Comparison of ENCODE assay signal across 25 cellular contexts in genomic region chr6:14209005-14209404, GRCh38.
"Had no signal": no experiment of that assay in that cellular context is flagged by ENCODE, and none has a peak within 500 bp of the region (broad histone marks: within the 10 kb centered on the region; RNA-seq: fewer than 3 reads in every experiment).

No MANE protein-coding gene starts in this region.

- ATAC-seq: left lobe of liver; lower lobe of right lung; right lobe of liver; stimulated activated effector memory CD8-positive, alpha-beta T cell treated with anti-CD3 and anti-CD28 coated beads, Interleukin-12 subunit alpha, Interleukin-12 subunit beta, amount 100 ng/mL, for 72 hours had no signal

- H3K36me3 ChIP-seq: breast epithelium, lower lobe of right lung, right lobe of liver, vagina, WERI-Rb-1 had no signal

- H3K9me3 Mint-ChIP-seq: activated naive CD8-positive, alpha-beta T cell treated with anti-CD3 and anti-CD28 coated beads for 36 hours; activated T-cell treated with anti-CD3 and anti-CD28 coated beads, Interleukin-2, amount 50 U/mL, for 24 hours; activated T-helper 2 cell treated with anti-CD3 and anti-CD28 coated beads, Interferon-gamma antibody, Interleukin-2, Interleukin-4, amounts not matched to agents 10 μg/mL and 5 μg/mL and 100 μg/mL, durations not matched to agents 14 hours and 24 hours and 36 hours; central memory CD8-positive, alpha-beta T cell; stimulated activated effector memory CD8-positive, alpha-beta T cell treated with anti-CD3 and anti-CD28 coated beads, Interleukin-12 subunit alpha, Interleukin-12 subunit beta, amount 100 ng/mL, for 72 hours had no signal

- H3K27ac ChIP-seq: breast epithelium, lower lobe of right lung, right lobe of liver, skin epidermis, vagina, WERI-Rb-1 had no signal

- DNase-seq: activated CD4-positive, alpha-beta T cell treated with anti-CD3 and anti-CD28 coated beads for 1 hour; activated CD4-positive, alpha-beta T cell treated with anti-CD3 and anti-CD28 coated beads, Interleukin-2, amount 50 U/mL, for 4 hours; activated CD8-positive, alpha-beta memory T cell treated with anti-CD3 and anti-CD28 coated beads for 24 hours; activated CD8-positive, alpha-beta memory T cell treated with anti-CD3 and anti-CD28 coated beads, Interleukin-2, amount 50 U/mL, for 4 hours; activated naive CD4-positive, alpha-beta T cell treated with Interleukin-2 at 50 U/mL for 16 hours; activated naive CD8-positive, alpha-beta T cell treated with anti-CD3 and anti-CD28 coated beads for 36 hours; endodermal cell; kidney; lower lobe of right lung; occipital lobe; right lobe of liver; stimulated activated CD4-positive, alpha-beta T cell treated with anti-CD3 and anti-CD28 coated beads, Interleukin-1b, Interleukin-23, amount 100 ng/mL, for 48 hours; trophoblast cell had no signal

- H3K4me3 ChIP-seq: breast epithelium, lower lobe of right lung, right lobe of liver, skin epidermis, vagina had no signal

- H3K36me3 Mint-ChIP-seq: activated naive CD8-positive, alpha-beta T cell treated with anti-CD3 and anti-CD28 coated beads for 36 hours had no signal

- H3K9me3 ChIP-seq: breast epithelium, lower lobe of right lung, right lobe of liver, vagina had no signal

- H3K27me3 Mint-ChIP-seq: activated T-cell treated with anti-CD3 and anti-CD28 coated beads, Interleukin-2, amount 50 U/mL, for 24 hours; central memory CD8-positive, alpha-beta T cell had no signal

- H3K27ac Mint-ChIP-seq: activated naive CD8-positive, alpha-beta T cell treated with anti-CD3 and anti-CD28 coated beads for 36 hours; activated T-cell treated with anti-CD3 and anti-CD28 coated beads, Interleukin-2, amount 50 U/mL, for 24 hours; endodermal cell; stimulated activated effector memory CD8-positive, alpha-beta T cell treated with anti-CD3 and anti-CD28 coated beads, Interleukin-12 subunit alpha, Interleukin-12 subunit beta, amount 100 ng/mL, for 72 hours had no signal

- FAIRE-seq: astrocyte, colon, kidney, TTC549 had no signal

- H3K4me3 Mint-ChIP-seq: activated naive CD8-positive, alpha-beta T cell treated with anti-CD3 and anti-CD28 coated beads for 36 hours; activated T-cell treated with anti-CD3 and anti-CD28 coated beads, Interleukin-2, amount 50 U/mL, for 24 hours; endodermal cell; stimulated activated effector memory CD8-positive, alpha-beta T cell treated with anti-CD3 and anti-CD28 coated beads, Interleukin-12 subunit alpha, Interleukin-12 subunit beta, amount 100 ng/mL, for 72 hours had no signal

- H3K27me3 ChIP-seq: breast epithelium, right lobe of liver, vagina had no signal
